ENCODE assay signal across 1 cellular context in genomic region chr2:27489498-27490397, GRCh38.
A peak's percentile ranks its signal among the peaks of the same experiment; 100 is the strongest.
TF ChIP-seq lines count a peak whose summit lies in the region.

Gene IFT172, minus strand, starts transcription at chr2:27489743. Its CDS starts 90 bp downstream, at chr2:27489653.

TF ChIP-seq in HEK293, 187 proteins besides CTCF, POLR2A, EP300 and RAD21 (continued from another document):
- TF ChIP-seq KLF17 (tag by site-specific recombination; IDR thresholded peaks at IDR 0.05) (0 out of 2 replicates have a peak, but pooled peaks have one; percentile 31), ZNF830 (tag by site-specific recombination; IDR thresholded peaks at IDR 0.05; ENCODE audit: low read depth) (no peak), ZNF350 (tag by site-specific recombination; IDR thresholded peaks at IDR 0.05) (no peak), ZNF324 (tag by site-specific recombination; IDR thresholded peaks at IDR 0.05) (no peak), ZBTB17 (tag by site-specific recombination; IDR thresholded peaks at IDR 0.05) (peak; percentile 88), SCRT2 (tag by site-specific recombination; IDR thresholded peaks at IDR 0.05) (peak; percentile 97), TRIM28 (IDR thresholded peaks at IDR 0.05; ENCODE audit: borderline replicate concordance, low read length) (peak; percentile 89; the same call in 1 of the 2 replicates), SP2 (tag by site-specific recombination; IDR thresholded peaks at IDR 0.05) (peak; percentile 91), ZNF629 (tag by site-specific recombination; IDR thresholded peaks at IDR 0.05) (peak; percentile 92), ZNF664 (tag by site-specific recombination; IDR thresholded peaks at IDR 0.05) (no peak)
- TF ChIP-seq, protein P1, sequence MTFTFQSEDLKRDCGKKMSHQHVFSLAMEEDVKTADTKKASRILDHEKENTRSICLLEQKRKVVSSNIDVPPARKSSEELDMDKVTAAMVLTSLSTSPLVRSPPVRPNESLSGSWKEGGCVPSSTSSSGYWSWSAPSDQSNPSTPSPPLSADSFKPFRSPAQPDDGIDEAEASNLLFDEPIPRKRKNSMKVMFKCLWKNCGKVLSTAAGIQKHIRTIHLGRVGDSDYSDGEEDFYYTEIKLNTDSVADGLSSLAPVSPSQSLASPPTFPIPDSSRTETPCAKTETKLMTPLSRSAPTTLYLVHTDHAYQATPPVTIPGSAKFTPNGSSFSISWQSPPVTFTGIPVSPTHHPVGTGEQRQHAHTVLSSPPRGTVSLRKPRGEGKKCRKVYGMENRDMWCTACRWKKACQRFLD (tag by site-specific recombination; IDR thresholded peaks at IDR 0.05), result no peak
- TF ChIP-seq, protein P2, sequence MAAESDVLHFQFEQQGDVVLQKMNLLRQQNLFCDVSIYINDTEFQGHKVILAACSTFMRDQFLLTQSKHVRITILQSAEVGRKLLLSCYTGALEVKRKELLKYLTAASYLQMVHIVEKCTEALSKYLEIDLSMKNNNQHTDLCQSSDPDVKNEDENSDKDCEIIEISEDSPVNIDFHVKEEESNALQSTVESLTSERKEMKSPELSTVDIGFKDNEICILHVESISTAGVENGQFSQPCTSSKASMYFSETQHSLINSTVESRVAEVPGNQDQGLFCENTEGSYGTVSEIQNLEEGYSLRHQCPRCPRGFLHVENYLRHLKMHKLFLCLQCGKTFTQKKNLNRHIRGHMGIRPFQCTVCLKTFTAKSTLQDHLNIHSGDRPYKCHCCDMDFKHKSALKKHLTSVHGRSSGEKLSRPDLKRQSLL (tag by site-specific recombination; IDR thresholded peaks at IDR 0.05), result no peak
